In genomic region chr19:1874554-1875185, GRCh38 we compare ENCODE assay signal across 8 cellular contexts. TPM values are rescaled to one million over a fixed set of nuclear protein-coding genes. Genes with fewer than 3 reads are reported as not detected.
DNase-seq lines count a peak whose midpoint lies in the region; ATAC-seq, FAIRE-seq and TF ChIP-seq lines count a peak whose summit lies in the region.

No MANE protein-coding gene starts in this region.

- no peaks in the 10 kb centered on the region for H3K9me3 Mint-ChIP-seq in WTC11

- H3K4me1 Mint-ChIP-seq in WTC11: peaks cover 16% of the 10 kb centered on the region

- intact Hi-C loops in heart left ventricle (cut with DNase I): no loop called here
- intact Hi-C loops in cardiac septum (cut with DNase I): no loop called here

- no peak overlapping the region for H3K27ac Mint-ChIP-seq in WTC11

- CTCF ChIA-PET in WTC11 (lab: Charles Lee): interaction anchor here (0.6 to 3.0 kb wide), 3 partner anchors 9 to 1491 kb away, joined by 3 to 48 read pairs (median 5); no protein-coding TSS in a partner anchor

- POLR2A ChIA-PET in WTC11 (lab: Charles Lee): interaction anchor here (0.5 to 1.9 kb wide), 3 partner anchors 10 to 438 kb away, joined by 4 to 8 read pairs (median 5); partner anchors contain the start of gene ABHD17A

- H3K36me3 Mint-ChIP-seq in WTC11: peaks cover 4% of the 10 kb centered on the region

- H3K9me3 ChIP-seq in heart left ventricle (no peaks in the 10 kb centered on the region), small intestine (ENCODE audit: control insufficient read depth, low read depth) (no peaks in the 10 kb centered on the region)

- H3K27me3 ChIP-seq in heart left ventricle (no peaks in the 10 kb centered on the region), small intestine (ENCODE audit: control insufficient read depth in 2 of 2, insufficient read depth in 2 of 2, low read length in 2 of 2) (no peaks in the 10 kb centered on the region)

- H3K4me3 Mint-ChIP-seq in WTC11: peak overlapping the region; percentile 99

- no peak for TF ChIP-seq POLR2A in heart left ventricle (IDR thresholded peaks at IDR 0.05)

- peaks cover 11 to 58% (median 41%) of the 10 kb centered on the region in 12 donors for H3K4me1 ChIP-seq in heart left ventricle
- H3K4me1 ChIP-seq in small intestine (ENCODE audit: control insufficient read depth in 2 of 2, insufficient read depth in 1 of 2, low read depth in 1 of 2, low read length in 1 of 2): peaks cover 0 to 6% of the 10 kb centered on the region in 2 donors

- H3K27ac ChIP-seq in heart left ventricle: peak overlapping the region; percentile 87 to 98 (median 94)
- peak overlapping the region in 1 of 2 donors; percentile 97 for H3K27ac ChIP-seq in small intestine (ENCODE audit: low read depth in 1 of 2, low read length in 1 of 2)

- WGBS in heart left ventricle, 4 donors: 8 to 18% (median 13%) methylated on average over 16 of the region's 16 CpGs
- WGBS in small intestine, 3 donors: 2 to 8% (median 4%) methylated on average over 16 of the region's 16 CpGs

- H3K4me3 ChIP-seq in heart left ventricle (peak overlapping the region; percentile 63 to 100 (median 90)), small intestine (ENCODE audit: low read depth in 1 of 2, low read length in 2 of 2) (peak overlapping the region; percentile 90 to 96)

- no peak for DNase-seq in heart left ventricle
- no peak for DNase-seq in cardiac septum (ENCODE audit: low spot score)
- no peak for DNase-seq in WTC11 (ENCODE audit: low spot score)
- DNase-seq in frontal cortex (ENCODE audit: low spot score in 2 of 2): no peak
- peak; percentile 26 for DNase-seq in small intestine

- no peak for ATAC-seq in heart left ventricle
- ATAC-seq in WTC11: no peak
- no peak for ATAC-seq in HG03025 (IDR thresholded peaks at IDR 0.05; ENCODE audit: low FRiP score, unreplicated experiment)
- no peak for ATAC-seq in HG03439 (IDR thresholded peaks at IDR 0.05; ENCODE audit: unreplicated experiment)
- ATAC-seq in HG02759 (IDR thresholded peaks at IDR 0.05; ENCODE audit: unreplicated experiment): no peak

- H3K27me3 Mint-ChIP-seq in WTC11 (ENCODE audit: low read depth): no peaks in the 10 kb centered on the region

- peaks cover 0 to 25% (median 10%) of the 10 kb centered on the region in 9 donors for H3K36me3 ChIP-seq in heart left ventricle
- H3K36me3 ChIP-seq in small intestine (ENCODE audit: control insufficient read depth in 2 of 2, insufficient read depth in 2 of 2, low read length in 2 of 2): no peaks in the 10 kb centered on the region

- TF ChIP-seq CTCF in heart left ventricle (IDR thresholded peaks at IDR 0.05): no peak
- no peak for TF ChIP-seq CTCF in WTC11 (IDR thresholded peaks at IDR 0.05)

- FAIRE-seq in frontal cortex (lab: Jason Lieb, UNC) (peak; percentile 37), small intestine (lab: Jason Lieb, UNC) (no peak)

TF ChIP-seq in WTC11, 78 proteins besides CTCF, POLR2A, EP300 and RAD21 (continues in another document):
- TF ChIP-seq ZNF532 (CRISPR knock-in tag; IDR thresholded peaks at IDR 0.05; ENCODE audit: borderline replicate concordance) (no peak), ZNF425 (CRISPR knock-in tag; conservative IDR thresholded peaks at IDR 0.05) (no peak), RORB (CRISPR knock-in tag; IDR thresholded peaks at IDR 0.05) (no peak), MAX (CRISPR knock-in tag; IDR thresholded peaks at IDR 0.05) (no peak), ELF4 (CRISPR knock-in tag; IDR thresholded peaks at IDR 0.05; ENCODE audit: low read depth) (no peak), RELA (CRISPR knock-in tag; IDR thresholded peaks at IDR 0.05; ENCODE audit: borderline replicate concordance) (no peak), OVOL2 (CRISPR knock-in tag; IDR thresholded peaks at IDR 0.05; ENCODE audit: borderline replicate concordance) (no peak), NR3C1 (CRISPR knock-in tag; conservative IDR thresholded peaks at IDR 0.05; ENCODE audit: low read depth) (no peak), NFE2L1 (CRISPR knock-in tag; IDR thresholded peaks at IDR 0.05) (no peak)
- TF ChIP-seq, protein P1, sequence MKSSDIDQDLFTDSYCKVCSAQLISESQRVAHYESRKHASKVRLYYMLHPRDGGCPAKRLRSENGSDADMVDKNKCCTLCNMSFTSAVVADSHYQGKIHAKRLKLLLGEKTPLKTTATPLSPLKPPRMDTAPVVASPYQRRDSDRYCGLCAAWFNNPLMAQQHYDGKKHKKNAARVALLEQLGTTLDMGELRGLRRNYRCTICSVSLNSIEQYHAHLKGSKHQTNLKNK (CRISPR knock-in tag; IDR thresholded peaks at IDR 0.05): no peak

RNA-seq across cellular contexts. Expression of gene ABHD17A, which starts 10.6 kb away (rescaled TPM):
- total RNA-seq in heart left ventricle (100 to 1,000 TPM in 2 of 9 donors, 10 to 100 TPM in 7; 48.5 to 121 (median 52.0) TPM), cardiac septum (61.1 TPM), WTC11 (2021) (55.0 to 60.7 TPM (median 57.3 TPM) in 3 replicates), frontal cortex (42.0 TPM)
- polyA plus RNA-seq in heart left ventricle (100 to 1,000 TPM in 1 of 2 donors, 10 to 100 TPM in 1; 64.1 to 116 TPM), small intestine (10 to 100 TPM; 52.6 to 79.6 (median 71.3) TPM)

RNA-seq across cellular contexts. Expression of gene KLF16, which starts 11.3 kb away (rescaled TPM):
- total RNA-seq in heart left ventricle (10 to 100 TPM in 4 of 9 donors, 1 to 10 TPM in 5; 2.9 to 19.7 (median 9.2) TPM), cardiac septum (14.1 TPM), WTC11 (2021) (54.4 to 64.0 TPM (median 55.4 TPM) in 3 replicates), frontal cortex (2.9 TPM)
- polyA plus RNA-seq in heart left ventricle (10 to 100 TPM in 1 of 2 donors, 1 to 10 TPM in 1; 3.5 to 10.2 TPM), small intestine (10 to 100 TPM in 2 of 3 donors, 1 to 10 TPM in 1; 7.8 to 14.6 (median 13.3) TPM)

RNA-seq across cellular contexts. Expression of gene REXO1, which starts 26.4 kb away (rescaled TPM):
- total RNA-seq in heart left ventricle (10 to 100 TPM; 13.2 to 22.4 (median 16.5) TPM), cardiac septum (16.7 TPM), WTC11 (2021) (48.9 to 61.1 TPM (median 50.1 TPM) in 3 replicates), frontal cortex (5.3 TPM)
- polyA plus RNA-seq in heart left ventricle (10 to 100 TPM; 16.3 to 16.4 TPM), small intestine (10 to 100 TPM; 18.4 to 31.8 (median 22.7) TPM)

RNA-seq across cellular contexts. Expression of gene ADAT3, which starts 30.5 kb away (rescaled TPM):
- total RNA-seq in heart left ventricle (1 to 10 TPM; 1.2 to 5.1 (median 1.9) TPM), cardiac septum (2.1 TPM), WTC11 (2021) (15.0 to 20.3 TPM (median 15.9 TPM) in 3 replicates), frontal cortex (1.2 TPM)
- polyA plus RNA-seq in heart left ventricle (1 to 10 TPM; 1.6 to 3.1 TPM), small intestine (10 to 100 TPM; 10.4 to 38.1 (median 35.8) TPM)

RNA-seq across cellular contexts. Expression of gene SCAMP4, which starts 30.5 kb away (rescaled TPM):
- total RNA-seq in heart left ventricle (10 to 100 TPM; 13.5 to 38.8 (median 19.1) TPM), cardiac septum (14.9 TPM), WTC11 (2021) (81.3 to 86.1 TPM (median 86.1 TPM) in 3 replicates), frontal cortex (11.4 TPM)
- polyA plus RNA-seq in heart left ventricle (10 to 100 TPM; 15.4 to 28.3 TPM), small intestine (10 to 100 TPM; 31.3 to 39.4 (median 36.9) TPM)
